In genomic region chr3:126836220-126836860, GRCh38 we compare ENCODE assay signal across 16 cellular contexts.
DNase-seq lines count a peak whose midpoint lies in the region; ATAC-seq and TF ChIP-seq lines count a peak whose summit lies in the region.
"Had no signal": no experiment of that assay in that cellular context is flagged by ENCODE, and none has a peak within 500 bp of the region (broad histone marks: within the 10 kb centered on the region; RNA-seq: fewer than 3 reads in every experiment).

No MANE protein-coding gene starts in this region.

- peaks cover 14% of the 10 kb centered on the region for H3F3A ChIP-seq in GM23248 (ENCODE audit: insufficient read depth)

- BruUV-seq in Panc1 (replicated peaks; lab: Mats Ljungman, UMichigan) = no TSS peak

- no peaks in the 10 kb centered on the region for H3K9me2 ChIP-seq in GM23248 (ENCODE audit: insufficient read depth)

- intact Hi-C loops in Panc1 (cut with micrococcal nuclease; ENCODE audit: unreplicated experiment) = no loop called here
- intact Hi-C loops in dorsolateral prefrontal cortex (cut with DNase I) = no loop called here

- peak; percentile 20; the same call in 1 of the 2 replicates for TF ChIP-seq CTCF in Panc1 (IDR thresholded peaks at IDR 0.05)
- TF ChIP-seq CTCF in dorsolateral prefrontal cortex (IDR thresholded peaks at IDR 0.05 in 54 of 56, conservative IDR thresholded peaks at IDR 0.05 in 2 of 56; ENCODE audit: low read depth in 1 of 56, partially characterized antibody in 56 of 56) = no peak

- H3K36me3 ChIP-seq in GM23248 (ENCODE audit: low read depth) (no peaks in the 10 kb centered on the region), Panc1 (ENCODE audit: control insufficient read depth, insufficient read depth, low read length) (no peaks in the 10 kb centered on the region)

- H3K9ac ChIP-seq in GM23248 = no peak overlapping the region

- H3K4me3 ChIP-seq in GM23248 = no peak overlapping the region
- H3K4me3 ChIP-seq in Panc1 (ENCODE audit: low read depth in 2 of 2, low read length in 2 of 2) = no peak overlapping the region
- no peak overlapping the region for H3K4me3 ChIP-seq in dorsolateral prefrontal cortex

- WGBS in GM23248 (ENCODE audit: low coverage in 1 of 2, low lambda C conversion rate in 2 of 2, missing lambda C conversion rate in 2 of 2), 2 experiments = 96 to 97% methylated on average over 10 of the region's 10 CpGs

- no peaks in the 10 kb centered on the region for H3K79me2 ChIP-seq in GM23248 (ENCODE audit: insufficient read depth)

- ATAC-seq in Panc1 = no peak; the same call in 1 of the 2 replicates
- ATAC-seq in HG03457 (IDR thresholded peaks at IDR 0.05; ENCODE audit: unreplicated experiment) = no peak

- no peak for DNase-seq in GM23248
- no peak for DNase-seq in Panc1 (ENCODE audit: low read depth, low spot score)
- DNase-seq in dorsolateral prefrontal cortex = peak in 1 of 10 donors; percentile 47
- peak; percentile 31 for DNase-seq in superior temporal gyrus (ENCODE audit: extremely low spot score)
- no peak for DNase-seq in NCI-H2029 treated with DMSO at 0.1 percent for 48 hours (lab: John Stamatoyannopoulos, UW)
- DNase-seq in NCI-H1417 (lab: John Stamatoyannopoulos, UW) = no peak
- DNase-seq: CD4-positive, alpha-beta T cell; DMS79; KBM-7; MV-4-11; NCI-H1417 treated with DMSO at 0.1 percent for 48 hours; NCI-H2171 treated with DMSO at 0.1 percent for 48 hours; NCI-H446 treated with DMSO at 0.1 percent for 48 hours; NK-92 treated with Interleukin-12 subunit alpha and Interleukin-12 subunit beta, amount 100 ng/mL, for 24 hours; RPMI8226 had no signal

- H3K4me1 ChIP-seq in GM23248 (ENCODE audit: insufficient read depth) (peaks cover 15% of the 10 kb centered on the region), Panc1 (ENCODE audit: control insufficient read depth, insufficient read depth, low read length) (peaks cover 23% of the 10 kb centered on the region)

- H4K20me1 ChIP-seq in GM23248 (ENCODE audit: insufficient read depth) = no peaks in the 10 kb centered on the region

- H3K27ac ChIP-seq in GM23248 (no peak overlapping the region), Panc1 (ENCODE audit: low read length) (peak overlapping the region; percentile 62; the same call in 1 of the 2 replicates), dorsolateral prefrontal cortex (peak overlapping the region in 55 of 59 donors; percentile 23 to 88 (median 74))

- in situ Hi-C loops in GM23248 (cut with MboI) (no loop called here), Panc1 (cut with HindIII; ENCODE audit: low pct_unique_long_range_greater_than_20kb, low sequenced_read_pairs) (no loop called here)

- POLR2A ChIA-PET in Panc1 (lab: Charles Lee) = no interaction called here

- peak overlapping the region; percentile 38 for H3K4me2 ChIP-seq in GM23248 (ENCODE audit: unreplicated experiment)

- CTCF ChIA-PET in Panc1 (lab: Charles Lee) = interaction anchor here (0.7 to 1.6 kb wide), 3 partner anchors 9 to 157 kb away, joined by 3 to 7 read pairs (median 3); no protein-coding TSS in a partner anchor

- no peak overlapping the region for H2AFZ ChIP-seq in GM23248

- H3K9me3 ChIP-seq in GM23248 (ENCODE audit: low read depth) = no peaks in the 10 kb centered on the region
- H3K9me3 ChIP-seq in Panc1 (ENCODE audit: control insufficient read depth, insufficient read depth, low read depth, low read length) = no peaks in the 10 kb centered on the region

- no peaks in the 10 kb centered on the region for H3K27me3 ChIP-seq in GM23248 (replicated peaks; ENCODE audit: insufficient read depth)
- H3K27me3 ChIP-seq in Panc1 (ENCODE audit: control insufficient read depth, insufficient read depth, low read length) = no peaks in the 10 kb centered on the region
- no peaks in the 10 kb centered on the region for H3K27me3 ChIP-seq in dorsolateral prefrontal cortex
